Comparison of ENCODE assay signal across 8 cellular contexts in genomic region chr14:22303589-22304195, GRCh38.
DNase-seq lines count a peak whose midpoint lies in the region; ATAC-seq and TF ChIP-seq lines count a peak whose summit lies in the region.

No MANE protein-coding gene starts in this region.

- 29% methylated on average over 5 of the region's 5 CpGs for WGBS in right cardiac atrium
- 24 to 42% methylated on average over 4 to 5 of the region's 5 CpGs for WGBS in esophagus squamous epithelium, 2 donors
- WGBS in upper lobe of left lung, 2 donors = 25 to 31% methylated on average over 5 of the region's 5 CpGs

- TF ChIP-seq CTCF in left ventricle myocardium inferior (IDR thresholded peaks at IDR 0.05; ENCODE audit: borderline replicate concordance) (peak; percentile 59), Panc1 (IDR thresholded peaks at IDR 0.05) (peak; percentile 58; the same call in 1 of the 2 replicates), esophagus squamous epithelium (IDR thresholded peaks at IDR 0.05) (peak in 5 of 6 experiments; percentile 12 to 44 (median 24)), upper lobe of left lung (IDR thresholded peaks at IDR 0.05) (peak in 5 of 6 experiments; percentile 19 to 42 (median 22))

- TF ChIP-seq POLR2A in esophagus squamous epithelium (IDR thresholded peaks at IDR 0.05) (no peak), upper lobe of left lung (IDR thresholded peaks at IDR 0.05) (no peak)

- POLR2A ChIA-PET in Panc1 (lab: Charles Lee) = no interaction called here

- H3K27me3 ChIP-seq in left ventricle myocardium inferior (ENCODE audit: low read depth) (peaks cover 69% of the 10 kb centered on the region), right cardiac atrium (ENCODE audit: control insufficient read depth, insufficient read depth) (no peaks in the 10 kb centered on the region), Panc1 (ENCODE audit: control insufficient read depth, insufficient read depth, low read length) (peaks cover 3% of the 10 kb centered on the region; the same call in 1 of the 2 replicates), esophagus squamous epithelium (peaks cover 0 to 27% (median 0%) of the 10 kb centered on the region in 4 donors), upper lobe of left lung (no peaks in the 10 kb centered on the region)

- intact Hi-C loops in left ventricle myocardium inferior (cut with micrococcal nuclease) = no loop called here
- intact Hi-C loops in right cardiac atrium (cut with DNase I) = no loop called here
- intact Hi-C loops in Panc1 (cut with micrococcal nuclease; ENCODE audit: unreplicated experiment) = no loop called here
- intact Hi-C loops in esophagus squamous epithelium (cut with DNase I) = no loop called here

- CTCF ChIA-PET in Panc1 (lab: Charles Lee) = interaction anchor here (0.7 kb wide), 1 partner anchor 165 kb away, joined by 4 read pairs; no protein-coding TSS in a partner anchor

- H3K27ac ChIP-seq in left ventricle myocardium inferior (replicated peaks) (no peak overlapping the region), right cardiac atrium (ENCODE audit: low read length) (no peak overlapping the region), Panc1 (ENCODE audit: low read length) (no peak overlapping the region), esophagus squamous epithelium (no peak overlapping the region), upper lobe of left lung (no peak overlapping the region), substantia nigra (ENCODE audit: low read depth, low read length, poor library complexity, severe bottlenecking) (no peak overlapping the region)

- no peaks in the 10 kb centered on the region for H3K36me3 ChIP-seq in left ventricle myocardium inferior
- no peaks in the 10 kb centered on the region for H3K36me3 ChIP-seq in Panc1 (ENCODE audit: control insufficient read depth, insufficient read depth, low read length)
- H3K36me3 ChIP-seq in esophagus squamous epithelium = no peaks in the 10 kb centered on the region
- H3K36me3 ChIP-seq in upper lobe of left lung = no peaks in the 10 kb centered on the region

- DNase-seq in left ventricle myocardium inferior (no peak), right cardiac atrium (no peak), Panc1 (ENCODE audit: low read depth, low spot score) (no peak), esophagus squamous epithelium (lab: John Stamatoyannopoulos, UW) (no peak), upper lobe of left lung (no peak), substantia nigra (lab: John Stamatoyannopoulos, UW) (no peak), DMS114 treated with DMSO at 0.1 percent for 48 hours (lab: John Stamatoyannopoulos, UW; ENCODE audit: unreplicated experiment) (no peak), NCI-H526 treated with DMSO at 0.1 percent for 48 hours (lab: John Stamatoyannopoulos, UW) (no peak)

- in situ Hi-C loops in Panc1 (cut with HindIII; ENCODE audit: low pct_unique_long_range_greater_than_20kb, low sequenced_read_pairs) = no loop called here

- H3K4me3 ChIP-seq in left ventricle myocardium inferior (no peak overlapping the region), right cardiac atrium (ENCODE audit: low read length) (no peak overlapping the region), Panc1 (ENCODE audit: low read depth in 2 of 2, low read length in 2 of 2) (no peak overlapping the region), esophagus squamous epithelium (no peak overlapping the region), upper lobe of left lung (no peak overlapping the region)

- BruUV-seq in Panc1 (replicated peaks; lab: Mats Ljungman, UMichigan) = no TSS peak

- H3K9me3 ChIP-seq in left ventricle myocardium inferior (replicated peaks) = no peaks in the 10 kb centered on the region
- no peaks in the 10 kb centered on the region for H3K9me3 ChIP-seq in right cardiac atrium (ENCODE audit: control insufficient read depth, low read length)
- no peaks in the 10 kb centered on the region for H3K9me3 ChIP-seq in Panc1 (ENCODE audit: control insufficient read depth, insufficient read depth, low read depth, low read length)
- no peaks in the 10 kb centered on the region for H3K9me3 ChIP-seq in esophagus squamous epithelium
- H3K9me3 ChIP-seq in upper lobe of left lung = no peaks in the 10 kb centered on the region

- TF ChIP-seq EP300 in upper lobe of left lung (IDR thresholded peaks at IDR 0.05) = no peak

- H3K4me1 ChIP-seq in left ventricle myocardium inferior = no peaks in the 10 kb centered on the region
- H3K4me1 ChIP-seq in right cardiac atrium (ENCODE audit: control insufficient read depth, insufficient read depth, low read length) = no peaks in the 10 kb centered on the region
- no peaks in the 10 kb centered on the region for H3K4me1 ChIP-seq in Panc1 (ENCODE audit: control insufficient read depth, insufficient read depth, low read length)
- no peaks in the 10 kb centered on the region for H3K4me1 ChIP-seq in esophagus squamous epithelium
- H3K4me1 ChIP-seq in upper lobe of left lung = no peaks in the 10 kb centered on the region

- ATAC-seq in right cardiac atrium = no peak
- ATAC-seq in Panc1 = no peak
- no peak for ATAC-seq in upper lobe of left lung (ENCODE audit: low FRiP score in 2 of 2)
